17 cellular contexts compared by ENCODE assay signal in genomic region chr2:105906481-105906880, GRCh38.
DNase-seq lines count a peak whose midpoint lies in the region; ATAC-seq and TF ChIP-seq lines count a peak whose summit lies in the region.
"Had no signal": no experiment of that assay in that cellular context is flagged by ENCODE, and none has a peak within 500 bp of the region (broad histone marks: within the 10 kb centered on the region; RNA-seq: fewer than 3 reads in every experiment).

No MANE protein-coding gene starts in this region.

- H3K4me2 ChIP-seq in DND-41 (ENCODE audit: insufficient read depth, low read length): no peak overlapping the region

- no peaks in the 10 kb centered on the region for H3K27me3 ChIP-seq in CD4-positive, CD25-positive, alpha-beta regulatory T cell (ENCODE audit: control insufficient read depth, insufficient read depth, low read length)
- H3K27me3 ChIP-seq in DND-41 (ENCODE audit: insufficient read depth, low read length, poor library complexity): no peaks in the 10 kb centered on the region
- H3K27me3 ChIP-seq: BE2C had no signal

- no peak overlapping the region for H2AFZ ChIP-seq in DND-41 (ENCODE audit: low read depth, low read length)

- peak overlapping the region in 2 of 3 donors; percentile 47 to 77 for H3K27ac Mint-ChIP-seq in CD4-positive, CD25-positive, alpha-beta regulatory T cell
- H3K27ac Mint-ChIP-seq in activated CD8-positive, alpha-beta T cell treated with anti-CD3 and anti-CD28 coated beads, Interleukin-2, amount 10 ng/mL, durations not matched to agents 7 days and 5 days: no peak overlapping the region
- peak overlapping the region; percentile 23 for H3K27ac Mint-ChIP-seq in neural crest cell (ENCODE audit: unreplicated experiment)

- peaks cover 18% of the 10 kb centered on the region for H3K4me1 ChIP-seq in CD4-positive, CD25-positive, alpha-beta regulatory T cell (ENCODE audit: control insufficient read depth, insufficient read depth, low read length, poor library complexity, severe bottlenecking)
- H3K4me1 ChIP-seq in DND-41 (ENCODE audit: insufficient read depth, low read length): peaks cover 20% of the 10 kb centered on the region
- H3K4me1 ChIP-seq: BE2C had no signal

- no peak overlapping the region for H3K9ac ChIP-seq in DND-41 (ENCODE audit: low read depth, low read length)

- no peaks in the 10 kb centered on the region for H3K79me2 ChIP-seq in DND-41 (ENCODE audit: insufficient read depth, low read length)

- no peak for DNase-seq in CD4-positive, CD25-positive, alpha-beta regulatory T cell
- DNase-seq in DND-41: peak; percentile 28
- no peak for DNase-seq in activated CD8-positive, alpha-beta T cell treated with anti-CD3 and anti-CD28 coated beads, Interleukin-2, amount 10 ng/mL, durations not matched to agents 7 days and 5 days
- DNase-seq in neural crest cell (ENCODE audit: low read depth, low spot score): no peak
- no peak for DNase-seq in NK-92 (lab: John Stamatoyannopoulos, UW; ENCODE audit: unreplicated experiment)
- DNase-seq in DMS114 treated with DMSO at 0.1 percent for 48 hours (lab: John Stamatoyannopoulos, UW; ENCODE audit: unreplicated experiment): no peak
- no peak for DNase-seq in DMS153 (lab: John Stamatoyannopoulos, UW)
- DNase-seq: BE2C, DMS79 treated with DMSO at 0.1 percent for 48 hours, H7, NCI-H1105, NCI-H1694, NCI-H510A, NCI-H748 treated with DMSO at 0.1 percent for 48 hours, SHP77 had no signal

- no peaks in the 10 kb centered on the region for H3K27me3 Mint-ChIP-seq in CD4-positive, CD25-positive, alpha-beta regulatory T cell
- H3K27me3 Mint-ChIP-seq in activated CD8-positive, alpha-beta T cell treated with anti-CD3 and anti-CD28 coated beads, Interleukin-2, amount 10 ng/mL, durations not matched to agents 7 days and 5 days (ENCODE audit: low read depth): no peaks in the 10 kb centered on the region
- peaks cover 3% of the 10 kb centered on the region for H3K27me3 Mint-ChIP-seq in neural crest cell (ENCODE audit: low read depth)

- TF ChIP-seq CTCF in DND-41 (IDR thresholded peaks at IDR 0.05; ENCODE audit: borderline replicate concordance, extremely low read depth, low read length, poor library complexity, severe bottlenecking): no peak
- TF ChIP-seq CTCF in neural crest cell (conservative IDR thresholded peaks at IDR 0.05): no peak

- POLR2A ChIA-PET in activated CD8-positive, alpha-beta T cell treated with anti-CD3 and anti-CD28 coated beads, Interleukin-2, amount 10 ng/mL, durations not matched to agents 7 days and 5 days (lab: Charles Lee): interaction anchor here (0.9 to 1.0 kb wide), 2 partner anchors 9 to 207 kb away, joined by 3 read pairs; no protein-coding TSS in a partner anchor

- H3K9me3 Mint-ChIP-seq in CD4-positive, CD25-positive, alpha-beta regulatory T cell: peaks cover 0 to 8% (median 1%) of the 10 kb centered on the region in 7 donors
- H3K9me3 Mint-ChIP-seq in activated CD8-positive, alpha-beta T cell treated with anti-CD3 and anti-CD28 coated beads, Interleukin-2, amount 10 ng/mL, durations not matched to agents 7 days and 5 days (ENCODE audit: insufficient read depth): peaks cover under 1% of the 10 kb centered on the region
- peaks cover 5% of the 10 kb centered on the region for H3K9me3 Mint-ChIP-seq in neural crest cell

- peak in 1 of 2 donors; percentile 22 for ATAC-seq in CD4-positive, CD25-positive, alpha-beta regulatory T cell (ENCODE audit: low read depth in 2 of 2)
- ATAC-seq in DND-41 (ENCODE audit: insufficient read depth, low read depth): peak; percentile 79
- ATAC-seq in activated CD8-positive, alpha-beta T cell treated with anti-CD3 and anti-CD28 coated beads, Interleukin-2, amount 10 ng/mL, durations not matched to agents 7 days and 5 days: peak; percentile 33
- no peak for ATAC-seq in HG02759 (IDR thresholded peaks at IDR 0.05; ENCODE audit: unreplicated experiment)

- peaks cover 10% of the 10 kb centered on the region for H3K36me3 Mint-ChIP-seq in CD4-positive, CD25-positive, alpha-beta regulatory T cell
- peaks cover 29% of the 10 kb centered on the region for H3K36me3 Mint-ChIP-seq in activated CD8-positive, alpha-beta T cell treated with anti-CD3 and anti-CD28 coated beads, Interleukin-2, amount 10 ng/mL, durations not matched to agents 7 days and 5 days (ENCODE audit: low read depth)
- peaks cover 8% of the 10 kb centered on the region for H3K36me3 Mint-ChIP-seq in neural crest cell (ENCODE audit: low read depth)

- H3K9me3 ChIP-seq in CD4-positive, CD25-positive, alpha-beta regulatory T cell (ENCODE audit: control insufficient read depth in 2 of 2, low read length in 2 of 2): no peaks in the 10 kb centered on the region
- no peaks in the 10 kb centered on the region for H3K9me3 ChIP-seq in DND-41 (ENCODE audit: insufficient read depth, low read length, severe bottlenecking)
- H3K9me3 ChIP-seq: BE2C had no signal

- H3K4me3 ChIP-seq in CD4-positive, CD25-positive, alpha-beta regulatory T cell (ENCODE audit: low read depth, low read length): no peak overlapping the region
- H3K4me3 ChIP-seq in DND-41 (ENCODE audit: low read depth in 1 of 2, low read length in 2 of 2): no peak overlapping the region
- H3K4me3 ChIP-seq: SK-N-MC had no signal

- H3K36me3 ChIP-seq in CD4-positive, CD25-positive, alpha-beta regulatory T cell (ENCODE audit: control insufficient read depth, insufficient read depth, low read length): no peaks in the 10 kb centered on the region
- H3K36me3 ChIP-seq in DND-41 (ENCODE audit: insufficient read depth, low read length): no peaks in the 10 kb centered on the region
- H3K36me3 ChIP-seq: BE2C had no signal

- H3K4me1 Mint-ChIP-seq in CD4-positive, CD25-positive, alpha-beta regulatory T cell: peaks cover 8 to 54% (median 40%) of the 10 kb centered on the region in 4 donors
- peaks cover 12% of the 10 kb centered on the region for H3K4me1 Mint-ChIP-seq in activated CD8-positive, alpha-beta T cell treated with anti-CD3 and anti-CD28 coated beads, Interleukin-2, amount 10 ng/mL, durations not matched to agents 7 days and 5 days (ENCODE audit: low read depth)
- H3K4me1 Mint-ChIP-seq in neural crest cell: peaks cover 16% of the 10 kb centered on the region

- H3K27ac ChIP-seq in CD4-positive, CD25-positive, alpha-beta regulatory T cell (ENCODE audit: insufficient read depth, low read length, poor library complexity, severe bottlenecking): no peak overlapping the region
- no peak overlapping the region; the same call in 1 of the 2 replicates for H3K27ac ChIP-seq in DND-41 (ENCODE audit: low read length)
- H3K27ac ChIP-seq: SK-N-MC had no signal

- CTCF ChIA-PET in activated CD8-positive, alpha-beta T cell treated with anti-CD3 and anti-CD28 coated beads, Interleukin-2, amount 10 ng/mL, durations not matched to agents 7 days and 5 days (lab: Charles Lee): interaction anchor here (0.7 to 1.3 kb wide), 4 partner anchors 13 to 50 kb away, joined by 3 to 4 read pairs (median 3); no protein-coding TSS in a partner anchor

- peak overlapping the region in 2 of 4 donors; percentile 32 to 34 for H3K4me3 Mint-ChIP-seq in CD4-positive, CD25-positive, alpha-beta regulatory T cell
- no peak overlapping the region for H3K4me3 Mint-ChIP-seq in activated CD8-positive, alpha-beta T cell treated with anti-CD3 and anti-CD28 coated beads, Interleukin-2, amount 10 ng/mL, durations not matched to agents 7 days and 5 days
- H3K4me3 Mint-ChIP-seq in neural crest cell: no peak overlapping the region

- H4K20me1 ChIP-seq in DND-41 (ENCODE audit: insufficient read depth, low read length): no peaks in the 10 kb centered on the region
